Comparison of ENCODE assay signal across 28 cellular contexts in the genomic region with DNA sequence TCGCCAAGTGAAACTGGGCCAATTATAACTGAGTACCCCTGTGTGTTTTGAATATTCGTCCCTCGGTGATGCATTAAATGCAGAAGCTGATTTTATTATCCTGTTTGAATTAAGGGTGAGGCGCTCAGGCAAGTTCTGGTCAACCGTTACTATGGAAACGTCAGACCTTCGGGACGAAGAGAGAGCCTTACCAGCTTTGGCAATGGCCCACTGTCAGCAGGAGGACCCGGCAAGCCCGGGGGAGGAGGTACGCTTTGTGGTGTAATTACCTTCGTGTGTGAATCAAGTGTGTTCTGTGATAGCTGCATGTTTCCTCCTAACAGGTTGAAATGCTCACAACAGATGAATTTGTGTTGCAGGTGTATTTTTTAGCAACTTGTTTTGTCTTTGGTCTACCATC.
DNase-seq lines count a peak whose midpoint lies in the region; ATAC-seq and TF ChIP-seq lines count a peak whose summit lies in the region.
"Had no signal": no experiment of that assay in that cellular context is flagged by ENCODE, and none has a peak within 500 bp of the region (broad histone marks: within the 10 kb centered on the region; RNA-seq: fewer than 3 reads in every experiment).

No MANE protein-coding gene starts in this region.

- H3K9ac ChIP-seq in smooth muscle cell (ENCODE audit: low read depth), result no peak overlapping the region

- H2AFZ ChIP-seq in smooth muscle cell (ENCODE audit: low read depth), result no peak overlapping the region

- no peak overlapping the region for H3K4me2 ChIP-seq in smooth muscle cell
- H3K4me2 ChIP-seq: A549 had no signal

- 74% methylated on average over 12 of the region's 12 CpGs for WGBS in smooth muscle cell (ENCODE audit: low lambda C conversion rate)

- H3F3A ChIP-seq in smooth muscle cell (ENCODE audit: low read depth), result peaks cover 8% of the 10 kb centered on the region

- TF ChIP-seq CTCF in smooth muscle cell (IDR thresholded peaks at IDR 0.05; ENCODE audit: borderline replicate concordance, insufficient read depth, poor library complexity, severe bottlenecking) (no peak), brain microvascular endothelial cell (IDR thresholded peaks at IDR 0.05; ENCODE audit: low read depth, low read length, missing control alignments) (no peak)

- H3K9me3 ChIP-seq in smooth muscle cell (replicated peaks; ENCODE audit: low read depth), result no peaks in the 10 kb centered on the region
- H3K9me3 ChIP-seq: A549, HAP-1, heart left ventricle, prostate gland, SJCRH30, testis, vagina had no signal

- peak; percentile 16 for ATAC-seq in left colon
- ATAC-seq in HG03175 (IDR thresholded peaks at IDR 0.05; ENCODE audit: unreplicated experiment), result no peak
- ATAC-seq: A549; activated CD4-positive, CD25-positive, alpha-beta regulatory T cell treated with anti-CD3 and anti-CD28 coated beads, Interleukin-2, amount 50 U/mL, for 24 hours; esophagus mucosa; heart left ventricle; stimulated activated naive CD8-positive, alpha-beta T cell treated with anti-CD3 and anti-CD28 coated beads, Interleukin-15, Interleukin-2, amounts not matched to agents 100 U/mL and 50 U/mL, for 24 hours; T-cell had no signal

- H3K27ac ChIP-seq in angular gyrus (ENCODE audit: low read depth, low read length) (peak overlapping the region; percentile 58), smooth muscle cell (ENCODE audit: low read depth) (no peak overlapping the region), brain microvascular endothelial cell (no peak overlapping the region)
- H3K27ac ChIP-seq: A549, heart left ventricle, prostate gland, SJCRH30, testis, vagina had no signal

- no peaks in the 10 kb centered on the region for H3K79me2 ChIP-seq in smooth muscle cell (ENCODE audit: low read depth)

- in situ Hi-C loops in brain microvascular endothelial cell (cut with HindIII; ENCODE audit: low pct_ligation_motif_present, low sequenced_read_pairs), result no loop called here

- H3K27me3 ChIP-seq in smooth muscle cell (ENCODE audit: low read depth) (no peaks in the 10 kb centered on the region), brain microvascular endothelial cell (replicated peaks) (no peaks in the 10 kb centered on the region)
- H3K27me3 ChIP-seq: heart left ventricle, SJCRH30, testis, vagina had no signal

- peak; percentile 12 to 35 for DNase-seq in NCI-H526 (lab: John Stamatoyannopoulos, UW)
- DNase-seq in NCI-H526 treated with DMSO at 0.1 percent for 48 hours (lab: John Stamatoyannopoulos, UW), result no peak
- DNase-seq in left colon, result no peak
- no peak for DNase-seq in smooth muscle cell (lab: John Stamatoyannopoulos, UW; ENCODE audit: unreplicated experiment)
- no peak for DNase-seq in glomerular visceral epithelial cell (ENCODE audit: extremely low spot score)
- no peak for DNase-seq in brain microvascular endothelial cell
- DNase-seq: activated CD4-positive, alpha-beta memory T cell treated with anti-CD3 and anti-CD28 coated beads, Interleukin-2, amount 10 ng/mL, durations not matched to agents 7 days and 5 days; activated CD8-positive, alpha-beta memory T cell treated with anti-CD3 and anti-CD28 coated beads, Interleukin-2, amount 50 U/mL, for 48 hours; activated naive CD4-positive, alpha-beta T cell treated with anti-CD3 and anti-CD28 coated beads, Interleukin-2, amount 10 ng/mL, durations not matched to agents 7 days and 5 days; cortex of kidney; endodermal cell; foreskin fibroblast; GDM1; heart left ventricle; NCI-H1105 treated with DMSO at 0.1 percent for 48 hours; NCI-H524 treated with DMSO at 0.1 percent for 48 hours; SJCRH30; stimulated activated naive CD8-positive, alpha-beta T cell treated with anti-CD3 and anti-CD28 coated beads, Interleukin-15, Interleukin-2, amounts not matched to agents 100 U/mL and 50 U/mL, for 24 hours; T-cell; testis had no signal

- peaks cover 4% of the 10 kb centered on the region for H3K4me1 ChIP-seq in smooth muscle cell (ENCODE audit: low read depth)
- H3K4me1 ChIP-seq: HAP-1, prostate gland, testis had no signal

- no peaks in the 10 kb centered on the region for H4K20me1 ChIP-seq in smooth muscle cell (ENCODE audit: low read depth)

- H3K4me3 ChIP-seq in smooth muscle cell (no peak overlapping the region), brain microvascular endothelial cell (ENCODE audit: low read depth, low read length) (no peak overlapping the region)
- H3K4me3 ChIP-seq: A549, HAP-1, heart left ventricle, prostate gland, SJCRH30, testis, vagina had no signal

- intact Hi-C loops in left colon (cut with DNase I, micrococcal nuclease), result no loop called here

- no peaks in the 10 kb centered on the region for H3K36me3 ChIP-seq in smooth muscle cell (ENCODE audit: low read depth)
- no peaks in the 10 kb centered on the region for H3K36me3 ChIP-seq in brain microvascular endothelial cell (replicated peaks)
- H3K36me3 ChIP-seq: HAP-1, prostate gland, SJCRH30, vagina had no signal

Comparison
In these comparisons a context has a peak if more than half of its experiments do, and no peak if none do; other contexts are left out.
1. DNase-seq: peak in NCI-H526 (2 of 2); none in NCI-H526 treated with DMSO at 0.1 percent for 48 hours (single experiment), left colon (0 of 2), smooth muscle cell (single experiment), glomerular visceral epithelial cell (single experiment) and brain microvascular endothelial cell (single experiment).